In genomic region chr15:101502572-101503295, GRCh38 we compare ENCODE assay signal across 1 cellular context.
TF ChIP-seq lines count a peak whose summit lies in the region.

No MANE protein-coding gene starts in this region.

TF ChIP-seq in HEK293, 187 proteins besides CTCF, POLR2A, EP300 and RAD21 (continued from another document):
- TF ChIP-seq ZNF416 (tag by site-specific recombination; IDR thresholded peaks at IDR 0.05): no peak
- no peak for TF ChIP-seq ZNF16 (tag by site-specific recombination; IDR thresholded peaks at IDR 0.05; ENCODE audit: low read depth)
- TF ChIP-seq ZIC2 (tag by site-specific recombination; IDR thresholded peaks at IDR 0.05): peak; percentile 35
- TF ChIP-seq TSHZ1 (tag by site-specific recombination; IDR thresholded peaks at IDR 0.05; ENCODE audit: borderline replicate concordance): peak; percentile 28; the same call in 1 of the 2 replicates
- TF ChIP-seq ZNF677 (tag by site-specific recombination; IDR thresholded peaks at IDR 0.05): no peak
- TF ChIP-seq KLF9 (tag by site-specific recombination; IDR thresholded peaks at IDR 0.05; ENCODE audit: low read depth): no peak
